Comparison of ENCODE assay signal across 2 cellular contexts in the genomic region with DNA sequence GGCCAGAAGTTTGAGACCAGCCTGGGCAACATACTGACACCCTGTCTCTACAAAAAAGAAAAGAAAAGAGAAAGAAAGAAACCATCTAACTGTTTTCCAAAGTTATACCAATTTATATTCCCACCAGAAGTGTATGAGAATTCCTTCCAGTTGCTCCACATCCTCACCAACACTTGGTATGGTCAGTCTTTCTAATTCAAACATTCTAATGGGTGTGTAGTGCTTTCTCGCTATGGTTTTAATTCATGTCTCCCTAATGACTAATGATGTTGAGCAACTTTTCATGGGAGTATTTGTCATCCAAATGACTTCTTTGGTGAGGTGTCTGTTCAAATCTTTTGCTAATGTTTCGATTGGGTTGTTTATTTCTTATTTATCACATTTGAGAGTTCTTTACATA.
TF ChIP-seq lines count a peak whose summit lies in the region.

No MANE protein-coding gene starts in this region.

TF ChIP-seq in IMR-90, 13 proteins besides CTCF, POLR2A, EP300 and RAD21:
- no peak for TF ChIP-seq RCOR1 (IDR thresholded peaks at IDR 0.05; ENCODE audit: insufficient replicate concordance, low read length)
- peak; percentile 39; the same call in 1 of the 2 replicates for TF ChIP-seq CEBPB (IDR thresholded peaks at IDR 0.05; ENCODE audit: low read depth, low read length)

TF ChIP-seq in HepG2, 621 proteins besides CTCF, POLR2A, EP300 and RAD21:
- no peak for TF ChIP-seq HMGA1 (CRISPR knock-in tag; conservative IDR thresholded peaks at IDR 0.05)
- TF ChIP-seq TBP (CRISPR knock-in tag; IDR thresholded peaks at IDR 0.05) = no peak
- no peak for TF ChIP-seq ZNF354B (CRISPR knock-in tag; IDR thresholded peaks at IDR 0.05)
- no peak for TF ChIP-seq ZNF570 (CRISPR knock-in tag; IDR thresholded peaks at IDR 0.05; ENCODE audit: borderline replicate concordance)
- TF ChIP-seq PAF1 (CRISPR knock-in tag; IDR thresholded peaks at IDR 0.05) = no peak
- no peak for TF ChIP-seq FOXC1 (CRISPR knock-in tag; IDR thresholded peaks at IDR 0.05; ENCODE audit: borderline replicate concordance)
- TF ChIP-seq SUZ12 (IDR thresholded peaks at IDR 0.05; ENCODE audit: low read depth, low read length) = no peak
- TF ChIP-seq THAP11 (CRISPR knock-in tag; IDR thresholded peaks at IDR 0.05) = no peak
- TF ChIP-seq, protein P1, sequence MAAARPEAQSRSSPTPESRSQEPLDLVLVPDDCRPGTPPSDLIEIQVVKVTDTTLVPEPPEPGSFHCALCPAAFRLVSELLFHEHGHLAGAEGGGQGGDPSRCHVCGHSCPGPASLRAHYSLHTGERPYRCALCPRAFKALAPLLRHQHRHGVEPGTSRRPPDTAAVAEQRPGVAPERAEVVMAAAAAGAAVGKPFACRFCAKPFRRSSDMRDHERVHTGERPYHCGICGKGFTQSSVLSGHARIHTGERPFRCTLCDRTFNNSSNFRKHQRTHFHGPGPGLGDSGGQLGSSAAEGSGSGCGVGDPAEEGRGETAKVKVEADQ (CRISPR knock-in tag; IDR thresholded peaks at IDR 0.05; ENCODE audit: borderline replicate concordance) = no peak
- no peak for TF ChIP-seq KMT2A (CRISPR knock-in tag; IDR thresholded peaks at IDR 0.05)
- no peak for TF ChIP-seq FOSL1 (CRISPR knock-in tag; IDR thresholded peaks at IDR 0.05; ENCODE audit: borderline replicate concordance)
- TF ChIP-seq BATF2 (CRISPR knock-in tag; IDR thresholded peaks at IDR 0.05) = no peak
- TF ChIP-seq HDAC2 (CRISPR knock-in tag; IDR thresholded peaks at IDR 0.05) = no peak
- TF ChIP-seq NFIB (CRISPR knock-in tag; IDR thresholded peaks at IDR 0.05; ENCODE audit: borderline replicate concordance) = no peak
- TF ChIP-seq RFX1 (IDR thresholded peaks at IDR 0.05) = no peak
TF ChIP-seq in HepG2: peak in this region for 0.
